9 cellular contexts compared by ENCODE assay signal in genomic region chr1:237431448-237431847, GRCh38.
"Had no signal": no experiment of that assay in that cellular context is flagged by ENCODE, and none has a peak within 500 bp of the region (broad histone marks: within the 10 kb centered on the region; RNA-seq: fewer than 3 reads in every experiment).

No MANE protein-coding gene starts in this region.

- H3K9ac ChIP-seq: GM23248 had no signal

- H3K36me3 ChIP-seq: HAP-1 had no signal

- H3K27ac ChIP-seq: GM23248, HL-60 had no signal

- H3K36me3 Mint-ChIP-seq: IgD-negative memory B cell had no signal

- H3K4me3 ChIP-seq: GM23248, HAP-1 had no signal

- ATAC-seq: HCT116 had no signal

- H3K4me3 Mint-ChIP-seq: HFFc6, IgD-negative memory B cell had no signal

- H3K27me3 Mint-ChIP-seq: IgD-negative memory B cell had no signal

- H3K27ac Mint-ChIP-seq: HFFc6, IgD-negative memory B cell had no signal

- H2AFZ ChIP-seq: GM23248 had no signal

- H3K4me1 Mint-ChIP-seq: IgD-negative memory B cell had no signal

- DNase-seq: GM23248, GOT3, H7, HFFc6, KG1 had no signal

- H3K9me3 ChIP-seq: HAP-1 had no signal
